8 cellular contexts compared by ENCODE assay signal in the genomic region with DNA sequence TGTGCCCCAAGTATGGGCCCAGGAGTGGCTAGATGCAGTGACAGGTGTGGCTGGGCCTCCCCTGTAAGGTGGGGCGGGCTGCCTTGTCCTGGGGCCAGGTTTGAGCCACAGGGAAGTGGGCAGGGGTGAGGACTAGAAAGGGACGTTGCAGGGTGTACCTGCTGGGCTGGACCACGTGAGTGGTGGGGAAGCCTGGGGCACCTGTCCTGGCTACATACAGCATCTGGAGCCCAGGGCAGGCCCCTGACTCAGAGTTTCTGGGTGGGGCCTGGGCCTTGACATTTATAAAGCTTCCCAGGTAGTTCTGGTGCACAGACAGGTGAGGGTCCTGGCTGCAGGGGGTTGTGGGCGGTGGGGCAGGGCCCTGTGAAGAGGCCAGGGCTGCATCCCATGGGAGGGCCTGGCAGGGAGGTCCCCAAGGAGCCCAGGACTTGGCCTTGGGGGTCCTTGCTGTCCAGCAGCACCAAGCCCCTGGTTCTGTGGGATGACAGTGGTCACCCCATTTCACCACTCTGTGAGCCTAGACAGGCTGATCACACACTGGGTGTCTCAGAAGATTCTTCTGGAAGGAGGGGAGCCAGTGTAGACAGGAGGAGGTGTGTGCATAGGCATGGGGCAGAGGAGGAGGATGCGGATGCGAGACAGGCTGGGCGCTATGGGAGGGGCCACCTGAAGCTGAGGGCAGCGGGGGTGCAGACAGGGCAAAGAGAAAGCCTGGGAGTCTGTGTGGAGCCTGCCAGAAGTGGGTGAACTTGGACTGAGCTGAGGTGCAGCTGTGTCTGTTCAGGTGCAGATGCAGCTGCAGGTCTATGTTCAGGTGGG.
DNase-seq lines count a peak whose midpoint lies in the region; ATAC-seq lines count a peak whose summit lies in the region.

No MANE protein-coding gene starts in this region.

- no peak overlapping the region for H3K27ac ChIP-seq in caudate nucleus (ENCODE audit: low read depth, low read length)

- CTCF ChIA-PET in activated naive CD4-positive, alpha-beta T cell treated with anti-CD3 and anti-CD28 coated beads, Interleukin-2, amount 10 ng/mL, durations not matched to agents 7 days and 5 days (lab: Charles Lee): no interaction called here

- no peaks in the 10 kb centered on the region for H3K4me1 Mint-ChIP-seq in activated naive CD4-positive, alpha-beta T cell treated with anti-CD3 and anti-CD28 coated beads, Interleukin-2, amount 10 ng/mL, durations not matched to agents 7 days and 5 days
- H3K4me1 Mint-ChIP-seq in activated T-cell treated with anti-CD3 and anti-CD28 coated beads, Interleukin-2, amount 50 U/mL, for 4 hours (ENCODE audit: low read depth): no peaks in the 10 kb centered on the region

- peak overlapping the region; percentile 18 to 48 for H3K27ac Mint-ChIP-seq in activated naive CD4-positive, alpha-beta T cell treated with anti-CD3 and anti-CD28 coated beads, Interleukin-2, amount 50 U/mL, for 72 hours
- H3K27ac Mint-ChIP-seq in activated naive CD4-positive, alpha-beta T cell treated with anti-CD3 and anti-CD28 coated beads, Interleukin-2, amount 10 ng/mL, durations not matched to agents 7 days and 5 days: no peak overlapping the region

- peaks cover 0 to 4% of the 10 kb centered on the region in 2 donors for H3K36me3 Mint-ChIP-seq in activated naive CD4-positive, alpha-beta T cell treated with anti-CD3 and anti-CD28 coated beads, Interleukin-2, amount 50 U/mL, for 72 hours
- peaks cover 11% of the 10 kb centered on the region for H3K36me3 Mint-ChIP-seq in activated naive CD4-positive, alpha-beta T cell treated with anti-CD3 and anti-CD28 coated beads, Interleukin-2, amount 10 ng/mL, durations not matched to agents 7 days and 5 days
- H3K36me3 Mint-ChIP-seq in activated T-cell treated with anti-CD3 and anti-CD28 coated beads, Interleukin-2, amount 50 U/mL, for 4 hours (ENCODE audit: insufficient read depth): peaks cover 14% of the 10 kb centered on the region

- no peaks in the 10 kb centered on the region for H3K9me3 Mint-ChIP-seq in activated naive CD4-positive, alpha-beta T cell treated with anti-CD3 and anti-CD28 coated beads, Interleukin-2, amount 50 U/mL, for 72 hours
- peaks cover 7% of the 10 kb centered on the region for H3K9me3 Mint-ChIP-seq in activated naive CD4-positive, alpha-beta T cell treated with anti-CD3 and anti-CD28 coated beads, Interleukin-2, amount 10 ng/mL, durations not matched to agents 7 days and 5 days
- H3K9me3 Mint-ChIP-seq in activated T-cell treated with anti-CD3 and anti-CD28 coated beads, Interleukin-2, amount 50 U/mL, for 4 hours: no peaks in the 10 kb centered on the region

- no peak overlapping the region for H3K4me3 Mint-ChIP-seq in activated naive CD4-positive, alpha-beta T cell treated with anti-CD3 and anti-CD28 coated beads, Interleukin-2, amount 10 ng/mL, durations not matched to agents 7 days and 5 days
- H3K4me3 Mint-ChIP-seq in activated T-cell treated with anti-CD3 and anti-CD28 coated beads, Interleukin-2, amount 50 U/mL, for 4 hours: no peak overlapping the region

- DNase-seq in activated naive CD4-positive, alpha-beta T cell treated with anti-CD3 and anti-CD28 coated beads, Interleukin-2, amount 50 U/mL, for 72 hours (ENCODE audit: low spot score in 2 of 2): peak in 1 of 2 donors; percentile 48
- DNase-seq in activated naive CD4-positive, alpha-beta T cell treated with anti-CD3 and anti-CD28 coated beads, Interleukin-2, amount 10 ng/mL, durations not matched to agents 7 days and 5 days: no peak
- DNase-seq in activated T-cell treated with anti-CD3 and anti-CD28 coated beads, Interleukin-2, amount 50 U/mL, for 4 hours: peak; percentile 2
- DNase-seq in islet precursor cell (peak; percentile 50), ureter (ENCODE audit: low spot score) (peak; percentile 28), caudate nucleus (lab: John Stamatoyannopoulos, UW) (no peak), HT-29 (ENCODE audit: low spot score) (no peak), NCI-H510A treated with DMSO at 0.1 percent for 48 hours (lab: John Stamatoyannopoulos, UW) (no peak)

- H3K27me3 Mint-ChIP-seq in activated naive CD4-positive, alpha-beta T cell treated with anti-CD3 and anti-CD28 coated beads, Interleukin-2, amount 10 ng/mL, durations not matched to agents 7 days and 5 days: no peaks in the 10 kb centered on the region
- H3K27me3 Mint-ChIP-seq in activated T-cell treated with anti-CD3 and anti-CD28 coated beads, Interleukin-2, amount 50 U/mL, for 4 hours (ENCODE audit: low read depth): no peaks in the 10 kb centered on the region

- peak; percentile 25 to 71 for ATAC-seq in activated naive CD4-positive, alpha-beta T cell treated with anti-CD3 and anti-CD28 coated beads, Interleukin-2, amount 50 U/mL, for 72 hours
- ATAC-seq in activated T-cell treated with anti-CD3 and anti-CD28 coated beads, Interleukin-2, amount 50 U/mL, for 4 hours: peak in 1 of 2 donors; percentile 10

Comparison
In these comparisons a context has a peak if more than half of its experiments do, and no peak if none do; other contexts are left out.
1. DNase-seq: peak in activated T-cell treated with anti-CD3 and anti-CD28 coated beads, Interleukin-2, amount 50 U/mL, for 4 hours (single experiment), islet precursor cell (single experiment) and ureter (single experiment); none in activated naive CD4-positive, alpha-beta T cell treated with anti-CD3 and anti-CD28 coated beads, Interleukin-2, amount 10 ng/mL, durations not matched to agents 7 days and 5 days (single experiment), caudate nucleus (0 of 61), HT-29 (single experiment) and NCI-H510A treated with DMSO at 0.1 percent for 48 hours (single experiment).